Comparison of ENCODE assay signal across 14 cellular contexts in the genomic region with DNA sequence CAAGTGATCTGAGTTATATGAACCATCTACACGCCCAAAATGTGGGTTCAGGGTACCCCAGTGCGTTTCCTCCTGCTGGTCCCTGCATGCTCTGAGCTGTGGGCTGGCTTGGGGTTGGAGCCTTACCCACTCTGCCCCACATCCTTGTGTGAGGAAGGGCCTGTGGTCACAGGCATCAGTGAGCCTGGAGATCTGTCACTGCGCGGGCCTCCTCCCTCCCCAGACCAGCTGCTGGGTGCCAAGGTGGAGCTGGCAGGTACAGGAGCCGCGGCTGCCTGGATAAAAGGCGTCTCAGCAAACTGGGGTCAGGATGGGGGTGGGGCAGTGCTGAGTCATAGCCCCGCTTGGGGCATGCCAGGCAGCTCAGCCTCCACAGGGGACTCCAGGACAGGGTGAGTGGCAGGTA. TPM values are rescaled to one million over a fixed set of nuclear protein-coding genes. Genes with fewer than 3 reads are reported as not detected.
DNase-seq lines count a peak whose midpoint lies in the region; ATAC-seq and TF ChIP-seq lines count a peak whose summit lies in the region.
"Had no signal": no experiment of that assay in that cellular context is flagged by ENCODE, and none has a peak within 500 bp of the region (broad histone marks: within the 10 kb centered on the region; RNA-seq: fewer than 3 reads in every experiment).

No MANE protein-coding gene starts in this region.

- H3K27ac ChIP-seq in C4-2B = peak overlapping the region; percentile 14; the same call in 1 of the 2 replicates
- H3K27ac ChIP-seq in gastroesophageal sphincter = no peak overlapping the region
- H3K27ac ChIP-seq: heart left ventricle had no signal

- TF ChIP-seq POLR2A in gastroesophageal sphincter (IDR thresholded peaks at IDR 0.05) = no peak

- peak; percentile 46 for DNase-seq in Daoy (ENCODE audit: low read depth)
- peak; percentile 45 for DNase-seq in activated CD8-positive, alpha-beta T cell treated with anti-CD3 and anti-CD28 coated beads, Interleukin-2, amount 10 ng/mL, durations not matched to agents 7 days and 5 days
- no peak for DNase-seq in effector CD8-positive, alpha-beta T cell (lab: John Stamatoyannopoulos, UW)
- no peak for DNase-seq in foreskin fibroblast
- DNase-seq: central memory CD4-positive, alpha-beta T cell; heart left ventricle; HFFc6; NCI-H1092; NCI-H2227 treated with DMSO at 0.1 percent for 48 hours had no signal

- H3K4me1 Mint-ChIP-seq in activated CD8-positive, alpha-beta T cell treated with anti-CD3 and anti-CD28 coated beads, Interleukin-2, amount 10 ng/mL, durations not matched to agents 7 days and 5 days (ENCODE audit: low read depth) = peaks cover 18% of the 10 kb centered on the region
- H3K4me1 Mint-ChIP-seq: nephron had no signal

- H3K4me3 ChIP-seq in iPS-15b (ENCODE audit: low read depth, low read length) = peak overlapping the region; percentile 6
- H3K4me3 ChIP-seq in foreskin fibroblast (ENCODE audit: low read depth in 1 of 2, low read length in 2 of 2) = no peak overlapping the region
- H3K4me3 ChIP-seq in gastroesophageal sphincter = no peak overlapping the region
- H3K4me3 ChIP-seq: heart left ventricle had no signal

- H3K9me3 Mint-ChIP-seq in activated CD8-positive, alpha-beta T cell treated with anti-CD3 and anti-CD28 coated beads, Interleukin-2, amount 10 ng/mL, durations not matched to agents 7 days and 5 days (ENCODE audit: insufficient read depth) = no peaks in the 10 kb centered on the region
- H3K9me3 Mint-ChIP-seq: HFFc6, nephron had no signal

- H3K4me3 Mint-ChIP-seq in activated CD8-positive, alpha-beta T cell treated with anti-CD3 and anti-CD28 coated beads, Interleukin-2, amount 10 ng/mL, durations not matched to agents 7 days and 5 days = no peak overlapping the region
- H3K4me3 Mint-ChIP-seq: HFFc6, nephron had no signal

- TF ChIP-seq CTCF in C4-2B (conservative IDR thresholded peaks at IDR 0.05) (no peak), foreskin fibroblast (IDR thresholded peaks at IDR 0.05; ENCODE audit: low read depth, low read length) (no peak), gastroesophageal sphincter (IDR thresholded peaks at IDR 0.05) (no peak)

- ATAC-seq in activated CD8-positive, alpha-beta T cell treated with anti-CD3 and anti-CD28 coated beads, Interleukin-2, amount 10 ng/mL, durations not matched to agents 7 days and 5 days = peak; percentile 69
- no peak for ATAC-seq in gastroesophageal sphincter
- ATAC-seq: heart left ventricle, sciatic nerve had no signal

- CTCF ChIA-PET in activated CD8-positive, alpha-beta T cell treated with anti-CD3 and anti-CD28 coated beads, Interleukin-2, amount 10 ng/mL, durations not matched to agents 7 days and 5 days (lab: Charles Lee) = no interaction called here

- H3K27me3 ChIP-seq in iPS-15b (ENCODE audit: control insufficient read depth, insufficient read depth, low read length) = no peaks in the 10 kb centered on the region
- no peaks in the 10 kb centered on the region for H3K27me3 ChIP-seq in gastroesophageal sphincter
- H3K27me3 ChIP-seq: heart left ventricle had no signal

- H3K9me3 ChIP-seq in iPS-15b (ENCODE audit: control insufficient read depth, insufficient read depth, low read length) = no peaks in the 10 kb centered on the region
- H3K9me3 ChIP-seq in gastroesophageal sphincter = no peaks in the 10 kb centered on the region
- H3K9me3 ChIP-seq: heart left ventricle had no signal

- WGBS in gastroesophageal sphincter (ENCODE audit: low coverage in 1 of 2), 2 donors = 100% methylated on average over 1 of the region's 8 CpGs; no CpG with 5 or more reads in 1 of the 2 donors

- no peaks in the 10 kb centered on the region for H3K36me3 Mint-ChIP-seq in activated CD8-positive, alpha-beta T cell treated with anti-CD3 and anti-CD28 coated beads, Interleukin-2, amount 10 ng/mL, durations not matched to agents 7 days and 5 days (ENCODE audit: low read depth)

- POLR2A ChIA-PET in activated CD8-positive, alpha-beta T cell treated with anti-CD3 and anti-CD28 coated beads, Interleukin-2, amount 10 ng/mL, durations not matched to agents 7 days and 5 days (lab: Charles Lee) = no interaction called here

- H3K36me3 ChIP-seq in iPS-15b (ENCODE audit: control insufficient read depth, insufficient read depth, low read length) (no peaks in the 10 kb centered on the region), gastroesophageal sphincter (no peaks in the 10 kb centered on the region)
- H3K36me3 ChIP-seq: heart left ventricle had no signal

- no peak overlapping the region for H3K27ac Mint-ChIP-seq in activated CD8-positive, alpha-beta T cell treated with anti-CD3 and anti-CD28 coated beads, Interleukin-2, amount 10 ng/mL, durations not matched to agents 7 days and 5 days
- H3K27ac Mint-ChIP-seq: HFFc6, nephron had no signal

- H3K4me1 ChIP-seq in iPS-15b (ENCODE audit: control insufficient read depth, insufficient read depth, low read length) (no peaks in the 10 kb centered on the region), gastroesophageal sphincter (peaks cover 0 to 23% (median 0%) of the 10 kb centered on the region in 3 donors)
- H3K4me1 ChIP-seq: heart left ventricle had no signal

- no peak for TF ChIP-seq EP300 in gastroesophageal sphincter (IDR thresholded peaks at IDR 0.05)

- peaks cover 11% of the 10 kb centered on the region for H3K27me3 Mint-ChIP-seq in activated CD8-positive, alpha-beta T cell treated with anti-CD3 and anti-CD28 coated beads, Interleukin-2, amount 10 ng/mL, durations not matched to agents 7 days and 5 days (ENCODE audit: low read depth)

- no peak overlapping the region for H3K9ac ChIP-seq in iPS-15b (ENCODE audit: low read depth, low read length)

RNA-seq across cellular contexts. Expression of gene GNAZ, which starts 17.9 kb away (rescaled TPM):
- total RNA-seq in Daoy (2014; rRNA removed; shearing (Covaris generic)) = 5.3 and 7.7 TPM in 2 replicates
- total RNA-seq in activated CD8-positive, alpha-beta T cell treated with anti-CD3 and anti-CD28 coated beads, Interleukin-2, amount 10 ng/mL, durations not matched to agents 7 days and 5 days = under 1 TPM; 0.21 to 0.26 TPM
- 10 to 100 TPM; 50.1 to 89.2 (median 55.0) TPM for total RNA-seq in gastroesophageal sphincter

RNA-seq across cellular contexts. Expression of gene RSPH14, which starts 53.6 kb away (rescaled TPM):
- not detected in 2 replicates for total RNA-seq in Daoy (2014; rRNA removed; shearing (Covaris generic))
- under 1 TPM; 0.21 to 0.31 TPM for total RNA-seq in activated CD8-positive, alpha-beta T cell treated with anti-CD3 and anti-CD28 coated beads, Interleukin-2, amount 10 ng/mL, durations not matched to agents 7 days and 5 days
- total RNA-seq in gastroesophageal sphincter = 1 to 10 TPM in 1 of 4 donors, not detected in 3; 2.7 TPM
- total RNA-seq: heart left ventricle, HFFc6 had no signal

RNA-seq across cellular contexts. Expression of gene RAB36, which starts 57.1 kb away (rescaled TPM):
- total RNA-seq in Daoy (2014; rRNA removed; shearing (Covaris generic)) = 1.0 and 2.2 TPM in 2 replicates
- 1 to 10 TPM in 1 of 2 experiments, under 1 TPM in 1; 0.79 to 1.0 TPM for total RNA-seq in activated CD8-positive, alpha-beta T cell treated with anti-CD3 and anti-CD28 coated beads, Interleukin-2, amount 10 ng/mL, durations not matched to agents 7 days and 5 days
- total RNA-seq in gastroesophageal sphincter = 10 to 100 TPM in 1 of 4 donors, 1 to 10 TPM in 3; 3.9 to 12.2 (median 6.7) TPM

Comparison
In these comparisons a context has a peak if more than half of its experiments do, and no peak if none do; other contexts are left out.
1. DNase-seq: peak in Daoy (single experiment) and activated CD8-positive, alpha-beta T cell treated with anti-CD3 and anti-CD28 coated beads, Interleukin-2, amount 10 ng/mL, durations not matched to agents 7 days and 5 days (single experiment); none in effector CD8-positive, alpha-beta T cell (single experiment) and foreskin fibroblast (0 of 2).